ENCODE assay signal across 9 cellular contexts in the genomic region with DNA sequence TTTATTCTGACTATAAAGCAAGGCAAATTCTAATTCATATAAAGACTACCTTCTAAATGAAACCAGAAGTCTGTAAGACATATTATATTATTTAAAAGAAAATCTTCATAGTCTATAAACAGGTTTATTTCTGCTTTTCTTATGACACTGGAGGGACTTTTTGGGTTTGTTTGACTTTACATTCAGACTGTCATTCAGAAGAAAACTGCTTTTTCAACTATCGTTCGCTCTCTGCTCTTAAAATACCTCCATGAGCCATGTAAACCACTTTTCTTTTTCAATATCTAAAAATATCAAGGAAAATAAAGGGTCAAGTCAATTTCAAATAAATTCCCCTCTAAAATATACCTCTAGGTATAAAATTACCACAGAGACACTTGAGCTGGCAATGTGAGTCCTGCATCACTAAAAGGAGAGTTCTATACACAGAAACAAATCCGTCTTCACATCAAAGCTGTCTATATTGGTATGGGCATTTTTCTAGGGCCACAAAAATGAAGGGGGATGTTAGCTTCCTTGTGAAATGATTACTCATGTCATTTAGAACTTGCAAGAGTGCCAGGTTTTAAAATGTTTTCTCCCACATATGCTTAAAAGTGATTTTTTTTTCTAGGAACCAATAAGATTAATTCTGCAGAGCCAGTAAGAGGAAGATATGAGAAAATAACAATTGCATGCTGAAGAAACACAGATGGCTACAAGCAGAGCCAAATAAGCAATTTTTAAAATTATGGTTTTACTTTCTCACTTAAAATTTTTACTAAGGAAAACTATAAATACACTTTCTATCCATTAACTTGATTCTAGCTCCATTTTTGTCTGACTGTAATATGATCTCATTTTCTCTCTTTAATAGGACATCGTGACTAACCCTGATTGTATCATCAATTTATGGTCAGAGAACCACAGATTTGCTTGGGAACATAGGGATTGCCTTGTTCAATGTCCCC.
A peak's percentile ranks its signal among the peaks of the same experiment; 100 is the strongest.
DNase-seq lines count a peak whose midpoint lies in the region; ATAC-seq and TF ChIP-seq lines count a peak whose summit lies in the region.
"Had no signal": no experiment of that assay in that cellular context is flagged by ENCODE, and none has a peak within 500 bp of the region (broad histone marks: within the 10 kb centered on the region; RNA-seq: fewer than 3 reads in every experiment).

No MANE protein-coding gene starts in this region.

- no peaks in the 10 kb centered on the region for H3K27me3 ChIP-seq in stomach

- peaks cover 0 to 10% (median 5%) of the 10 kb centered on the region in 4 donors for H3K4me1 ChIP-seq in stomach

- WGBS in stomach, 5 donors, result 71 to 92% (median 84%) methylated on average over 4 of the region's 4 CpGs

- TF ChIP-seq CTCF in stomach (IDR thresholded peaks at IDR 0.05), result no peak

- H3K27ac Mint-ChIP-seq in IgD-negative memory B cell (peak overlapping the region in 1 of 3 donors; percentile 64), memory B cell (peak overlapping the region; percentile 53)
- H3K27ac Mint-ChIP-seq: dendritic cell treated with granulocyte-macrophage colony-stimulating factor and Interleukin-4, amounts not matched to agents 40 ng/mL and 50 ng/mL, for 4 days had no signal

- intact Hi-C loops in stomach (cut with DNase I; ENCODE audit: low total_unique reads), result no loop called here

- H3K4me3 Mint-ChIP-seq in IgD-negative memory B cell, result peak overlapping the region in 3 of 4 donors; percentile 1 to 42 (median 16)
- H3K4me3 Mint-ChIP-seq in memory B cell, result no peak overlapping the region
- H3K4me3 Mint-ChIP-seq: dendritic cell treated with granulocyte-macrophage colony-stimulating factor and Interleukin-4, amounts not matched to agents 40 ng/mL and 50 ng/mL, for 4 days had no signal

- H3K36me3 Mint-ChIP-seq in IgD-negative memory B cell (peaks cover 2% of the 10 kb centered on the region), memory B cell (peaks cover 4% of the 10 kb centered on the region)

- DNase-seq in memory B cell (ENCODE audit: low spot score in 2 of 2), result no peak
- DNase-seq in NCI-H345 (lab: John Stamatoyannopoulos, UW), result no peak
- no peak for DNase-seq in stomach
- no peak for DNase-seq in COLO668 (lab: John Stamatoyannopoulos, UW; ENCODE audit: unreplicated experiment)
- no peak for DNase-seq in KG1 (lab: John Stamatoyannopoulos, UW)

- H3K36me3 ChIP-seq in stomach, result peaks cover 0 to 15% (median 9%) of the 10 kb centered on the region in 4 donors

- no peak overlapping the region for H3K4me3 ChIP-seq in stomach

- peaks cover 6 to 14% (median 7%) of the 10 kb centered on the region in 3 donors for H3K4me1 Mint-ChIP-seq in IgD-negative memory B cell
- H3K4me1 Mint-ChIP-seq in memory B cell, result peaks cover 6% of the 10 kb centered on the region

- TF ChIP-seq EP300 in stomach (IDR thresholded peaks at IDR 0.05), result no peak

- H3K27ac ChIP-seq in stomach, result no peak overlapping the region

- H3K27me3 Mint-ChIP-seq in IgD-negative memory B cell (peaks cover 1% of the 10 kb centered on the region), memory B cell (no peaks in the 10 kb centered on the region)
- H3K27me3 Mint-ChIP-seq: dendritic cell treated with granulocyte-macrophage colony-stimulating factor and Interleukin-4, amounts not matched to agents 40 ng/mL and 50 ng/mL, for 4 days had no signal

- no peaks in the 10 kb centered on the region for H3K9me3 ChIP-seq in stomach

- peaks cover 0 to 8% (median 5%) of the 10 kb centered on the region in 3 donors for H3K9me3 Mint-ChIP-seq in IgD-negative memory B cell
- H3K9me3 Mint-ChIP-seq in memory B cell, result peaks cover 4% of the 10 kb centered on the region

- ATAC-seq in GM18499 (IDR thresholded peaks at IDR 0.05; ENCODE audit: insufficient read depth, unreplicated experiment) (peak; percentile 63), GM21825 (IDR thresholded peaks at IDR 0.05; ENCODE audit: unreplicated experiment) (peak; percentile 67), memory B cell (ENCODE audit: low read depth) (peak; percentile 35)

- TF ChIP-seq POLR2A in stomach (IDR thresholded peaks at IDR 0.05), result no peak
